10 cellular contexts compared by ENCODE assay signal in genomic region chr3:137035631-137036030, GRCh38.
DNase-seq lines count a peak whose midpoint lies in the region; ATAC-seq and TF ChIP-seq lines count a peak whose summit lies in the region.
"Had no signal": no experiment of that assay in that cellular context is flagged by ENCODE, and none has a peak within 500 bp of the region (broad histone marks: within the 10 kb centered on the region; RNA-seq: fewer than 3 reads in every experiment).

No MANE protein-coding gene starts in this region.

- H3K9me3 Mint-ChIP-seq in activated T-helper 17 cell treated with anti-CD3 and anti-CD28 coated beads, Interleukin-2, amount 50 U/mL, for 72 hours, result no peaks in the 10 kb centered on the region

- peak; percentile 58 for TF ChIP-seq CTCF in GM06990 (IDR thresholded peaks at IDR 0.05; ENCODE audit: insufficient read depth, low read length, poor library complexity, severe bottlenecking)
- TF ChIP-seq CTCF in mucosa of descending colon (IDR thresholded peaks at IDR 0.05), result no peak

- no peaks in the 10 kb centered on the region for H3K27me3 ChIP-seq in GM06990 (replicated peaks; ENCODE audit: control insufficient read depth, insufficient read depth, low read length)
- H3K27me3 ChIP-seq: adrenal gland had no signal

- H3K4me1 Mint-ChIP-seq in activated T-helper 17 cell treated with anti-CD3 and anti-CD28 coated beads, Interleukin-2, amount 50 U/mL, for 72 hours, result peaks cover 9% of the 10 kb centered on the region

- intact Hi-C loops in mucosa of descending colon (cut with DNase I, micrococcal nuclease), result no loop called here

- H3K4me3 Mint-ChIP-seq in activated T-helper 17 cell treated with anti-CD3 and anti-CD28 coated beads, Interleukin-2, amount 50 U/mL, for 72 hours, result no peak overlapping the region

- no peaks in the 10 kb centered on the region for H3K36me3 ChIP-seq in GM06990 (ENCODE audit: control insufficient read depth, insufficient read depth, low read length)
- H3K36me3 ChIP-seq in mucosa of descending colon (ENCODE audit: low read depth), result no peaks in the 10 kb centered on the region
- H3K36me3 ChIP-seq: adrenal gland, HAP-1 had no signal

- DNase-seq in GM06990 (ENCODE audit: extremely low read depth, insufficient read length), result peak; percentile 18
- DNase-seq in mucosa of descending colon, result no peak
- no peak for DNase-seq in NCI-H1694 treated with DMSO at 0.1 percent for 48 hours (lab: John Stamatoyannopoulos, UW)
- DNase-seq in SK-N-DZ (ENCODE audit: low spot score), result no peak
- DNase-seq in ecto neural progenitor cell (ENCODE audit: low spot score), result no peak
- DNase-seq: NK-92 treated with Interleukin-12 subunit alpha and Interleukin-12 subunit beta, amount 100 ng/mL, for 24 hours had no signal

- H3K4me3 ChIP-seq in GM06990 (replicated peaks; ENCODE audit: low read depth, low read length) (no peak overlapping the region), mucosa of descending colon (no peak overlapping the region)
- H3K4me3 ChIP-seq: adrenal gland, HAP-1 had no signal

- H3K27me3 Mint-ChIP-seq in activated T-helper 17 cell treated with anti-CD3 and anti-CD28 coated beads, Interleukin-2, amount 50 U/mL, for 72 hours, result peaks cover 24% of the 10 kb centered on the region

- peak; percentile 47 for ATAC-seq in HG03469 (IDR thresholded peaks at IDR 0.05; ENCODE audit: unreplicated experiment)
- ATAC-seq in activated T-helper 17 cell treated with anti-CD3 and anti-CD28 coated beads, Interleukin-2, amount 50 U/mL, for 72 hours (replicated peaks), result peak; percentile 22
- ATAC-seq in mucosa of descending colon, result peak; percentile 37

- no peaks in the 10 kb centered on the region for H3K9me3 ChIP-seq in mucosa of descending colon
- H3K9me3 ChIP-seq: adrenal gland, HAP-1 had no signal

- no peaks in the 10 kb centered on the region for H3K4me1 ChIP-seq in mucosa of descending colon (ENCODE audit: low read depth)

- H3K27ac Mint-ChIP-seq in activated T-helper 17 cell treated with anti-CD3 and anti-CD28 coated beads, Interleukin-2, amount 50 U/mL, for 72 hours, result no peak overlapping the region

- H3K36me3 Mint-ChIP-seq in activated T-helper 17 cell treated with anti-CD3 and anti-CD28 coated beads, Interleukin-2, amount 50 U/mL, for 72 hours (ENCODE audit: low read depth), result no peaks in the 10 kb centered on the region
